Comparison of ENCODE assay signal across 9 cellular contexts in genomic region chr16:75087040-75087979, GRCh38. TPM values are rescaled to one million over a fixed set of nuclear protein-coding genes. Genes with fewer than 3 reads are reported as not detected.
DNase-seq lines count a peak whose midpoint lies in the region; ATAC-seq and TF ChIP-seq lines count a peak whose summit lies in the region.
"Had no signal": no experiment of that assay in that cellular context is flagged by ENCODE, and none has a peak within 500 bp of the region (broad histone marks: within the 10 kb centered on the region; RNA-seq: fewer than 3 reads in every experiment).

No MANE protein-coding gene starts in this region.

- no peak overlapping the region for H4K8ac ChIP-seq in mesendoderm (ENCODE audit: low read depth, low read length)

- in situ Hi-C loops in ACHN (cut with HindIII; ENCODE audit: low pct_ligation_motif_present, low pct_unique_long_range_greater_than_20kb, low sequenced_read_pairs) = no loop called here

- H3K4me1 ChIP-seq in mesendoderm (ENCODE audit: control insufficient read depth, low read depth, low read length) = peaks cover 7% of the 10 kb centered on the region

- DNase-seq in CMK (ENCODE audit: low read depth) (peak; percentile 71), NCI-H187 (lab: John Stamatoyannopoulos, UW) (peak; percentile 18 to 44), MCF 10A (ENCODE audit: unreplicated experiment) (peak; percentile 7), mesendoderm (no peak), ACHN (no peak), retina (no peak)

- WGBS in mesendoderm (ENCODE audit: extremely low coverage, insufficient coverage, low lambda C conversion rate) = no CpG with 5 or more reads among the region's 13 CpGs

- H3K27me3 ChIP-seq in mesendoderm (ENCODE audit: insufficient read depth, low read length, poor library complexity) = no peaks in the 10 kb centered on the region

- H3K23ac ChIP-seq in mesendoderm (ENCODE audit: low read length) = no peak overlapping the region

- no peak overlapping the region for H2BK120ac ChIP-seq in mesendoderm (ENCODE audit: low read depth, low read length)

- no TSS peak for BruUV-seq in MCF 10A (replicated peaks; lab: Mats Ljungman, UMichigan)

- peak overlapping the region; percentile 30 for H3K56ac ChIP-seq in mesendoderm (ENCODE audit: low read length)

- H3K4me3 ChIP-seq in mesendoderm (ENCODE audit: low read length) = no peak overlapping the region

- no peak overlapping the region for H3K4ac ChIP-seq in mesendoderm (ENCODE audit: low read depth, low read length)

- no peak overlapping the region for H4K5ac ChIP-seq in mesendoderm (ENCODE audit: low read length)

- no peak overlapping the region for H3K4me3 Mint-ChIP-seq in MCF 10A (ENCODE audit: unreplicated experiment)

- H3K4me2 ChIP-seq in mesendoderm (ENCODE audit: low read length) = no peak overlapping the region
- H3K4me2 ChIP-seq: KMS-11 had no signal

- no peak overlapping the region for H3K18ac ChIP-seq in mesendoderm (ENCODE audit: low read length)

- no peak overlapping the region for H2AK5ac ChIP-seq in mesendoderm (ENCODE audit: low read length)

- H3K27me3 Mint-ChIP-seq in MCF 10A (ENCODE audit: insufficient read depth, unreplicated experiment) = no peaks in the 10 kb centered on the region

- peaks cover 31% of the 10 kb centered on the region for H3K79me2 ChIP-seq in mesendoderm (ENCODE audit: control insufficient read depth, insufficient read depth, low read length)

- H3K9me3 Mint-ChIP-seq in MCF 10A (ENCODE audit: unreplicated experiment) = no peaks in the 10 kb centered on the region

- H3K9ac ChIP-seq in mesendoderm (ENCODE audit: low read length) = peak overlapping the region; percentile 4
- H3K9ac ChIP-seq: KMS-11 had no signal

- no peaks in the 10 kb centered on the region for H3K36me3 Mint-ChIP-seq in MCF 10A (ENCODE audit: insufficient read depth, unreplicated experiment)

- no peak for TF ChIP-seq CTCF in MCF 10A (IDR thresholded peaks at IDR 0.05; ENCODE audit: unreplicated experiment)

- no peak for ATAC-seq in HG03521 (IDR thresholded peaks at IDR 0.05; ENCODE audit: unreplicated experiment)
- no peak for ATAC-seq in GM18870 (IDR thresholded peaks at IDR 0.05; ENCODE audit: unreplicated experiment)

- CTCF ChIA-PET in MCF 10A (lab: Yijun Ruan, JAX) = interaction anchor here (1.4 kb wide), 1 partner anchor 24 kb away, joined by 5 read pairs; no protein-coding TSS in a partner anchor

- H3K4me1 Mint-ChIP-seq in MCF 10A (ENCODE audit: insufficient read depth, unreplicated experiment) = peaks cover 6% of the 10 kb centered on the region

- no peak overlapping the region for H3K27ac ChIP-seq in mesendoderm (ENCODE audit: low read depth, low read length)
- H3K27ac ChIP-seq: KMS-11 had no signal

- H3K79me1 ChIP-seq in mesendoderm (ENCODE audit: low read length) = peaks cover 39% of the 10 kb centered on the region

- no peaks in the 10 kb centered on the region for H3K36me3 ChIP-seq in mesendoderm (ENCODE audit: control insufficient read depth, insufficient read depth, low read length)

- peak overlapping the region; percentile 51 for H3K27ac Mint-ChIP-seq in MCF 10A (ENCODE audit: low read depth, unreplicated experiment)

- H2BK5ac ChIP-seq in mesendoderm (ENCODE audit: low read length) = no peak overlapping the region

- POLR2A ChIA-PET in MCF 10A (lab: Yijun Ruan, JAX) = interaction anchor here (1.1 to 1.2 kb wide), 2 partner anchors 22 to 24 kb away, joined by 3 to 4 read pairs; no protein-coding TSS in a partner anchor

- H2BK15ac ChIP-seq in mesendoderm (replicated peaks; ENCODE audit: low read depth) = no peak overlapping the region

- intact Hi-C loops in MCF 10A (cut with micrococcal nuclease) = no loop called here

RNA-seq across cellular contexts. Expression of gene LDHD, which starts 29.3 kb away (rescaled TPM):
- total RNA-seq in MCF 10A (2022) = 0.15 and 0.30 TPM in 2 replicates
- 0.32 TPM for polyA plus RNA-seq in mesendoderm (2013, experiment 1 of 2)
- polyA plus RNA-seq in mesendoderm (2013, experiment 2 of 2) = 0.35 TPM

Comparison
In these comparisons a context has a peak if more than half of its experiments do, and no peak if none do; other contexts are left out.
1. DNase-seq: peak in CMK (single experiment), NCI-H187 (2 of 2) and MCF 10A (single experiment); none in mesendoderm (single experiment), ACHN (single experiment) and retina (single experiment).